Comparison of ENCODE assay signal across 30 cellular contexts in the genomic region with DNA sequence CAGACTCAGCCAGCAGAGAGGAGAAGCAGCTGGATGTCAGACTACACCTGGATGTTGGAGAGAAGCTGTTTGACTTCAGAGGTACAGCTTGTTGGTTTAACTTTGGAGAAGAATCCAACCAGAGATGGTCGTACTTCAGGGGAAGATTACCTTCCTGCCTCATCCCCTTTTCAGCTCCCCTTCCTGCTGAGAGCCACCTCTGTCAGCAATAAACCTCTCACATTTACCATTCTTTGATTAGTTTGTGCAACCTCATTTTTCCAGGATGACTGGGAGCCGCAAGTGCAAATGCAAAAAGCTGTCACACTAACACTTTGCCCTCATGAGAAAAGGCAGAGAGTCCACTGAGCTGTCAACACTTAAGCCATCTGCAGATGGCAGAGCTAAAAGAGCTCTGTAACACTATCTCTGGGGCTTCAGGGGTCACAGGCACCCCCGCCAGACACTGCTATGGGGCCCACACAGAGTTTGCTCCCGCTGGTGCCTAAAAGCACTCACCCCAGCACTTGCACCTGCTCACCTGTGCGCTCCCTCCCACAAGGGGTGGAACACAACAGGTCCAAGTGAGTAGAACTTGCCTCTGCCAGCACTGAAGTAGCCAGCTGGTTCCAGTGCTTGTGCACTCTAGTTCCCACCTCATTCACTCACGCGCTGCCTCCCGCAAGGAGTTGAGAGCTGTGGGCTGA.
"Had no signal": no experiment of that assay in that cellular context is flagged by ENCODE, and none has a peak within 500 bp of the region (broad histone marks: within the 10 kb centered on the region; RNA-seq: fewer than 3 reads in every experiment).

No MANE protein-coding gene starts in this region.

- H3K36me3 ChIP-seq: adrenal gland, cardiac muscle cell, colonic mucosa, esophagus squamous epithelium, gastroesophageal sphincter, WERI-Rb-1 had no signal

- H3K4me1 ChIP-seq: adrenal gland, body of pancreas, colonic mucosa, esophagus squamous epithelium, gastroesophageal sphincter had no signal

- DNase-seq: activated B cell treated with CpG ODN at 0.5 μM for 24 hours; activated CD4-positive, alpha-beta T cell treated with anti-CD3 and anti-CD28 coated beads for 48 hours; activated CD4-positive, alpha-beta T cell treated with anti-CD3 and anti-CD28 coated beads, Interleukin-2, amount 50 U/mL, for 1 hour; activated CD4-positive, alpha-beta T cell treated with anti-CD3 and anti-CD28 coated beads, Interleukin-2, amount 50 U/mL, for 48 hours; activated CD8-positive, alpha-beta memory T cell treated with anti-CD3 and anti-CD28 coated beads for 24 hours; activated CD8-positive, alpha-beta T cell treated with anti-CD3 and anti-CD28 coated beads for 36 hours; activated effector memory CD4-positive, alpha-beta T cell treated with anti-CD3 and anti-CD28 coated beads, Interleukin-2, amount 50 U/mL, for 16 hours; activated naive CD4-positive, alpha-beta T cell treated with anti-CD3 and anti-CD28 coated beads for 36 hours; activated naive CD8-positive, alpha-beta T cell treated with anti-CD3 and anti-CD28 coated beads for 36 hours; activated naive CD8-positive, alpha-beta T cell treated with anti-CD3 and anti-CD28 coated beads, Interleukin-2, amount 50 U/mL, for 24 hours; activated T-cell treated with anti-CD3 and anti-CD28 coated beads, Interleukin-2, amount 50 U/mL, for 48 hours; adrenal gland; amygdala; aorta; body of pancreas; central memory CD4-positive, alpha-beta T cell; cerebellar nuclear complex; colonic mucosa; effector CD8-positive, alpha-beta T cell; esophagus squamous epithelium; foreskin melanocyte; T-helper 17 cell; T1000; WERI-Rb-1 had no signal

- H3K4me3 ChIP-seq: adrenal gland, body of pancreas, cardiac muscle cell, colonic mucosa, esophagus squamous epithelium, gastroesophageal sphincter had no signal

- H3K9me3 ChIP-seq: adrenal gland, body of pancreas, colonic mucosa, esophagus squamous epithelium had no signal

- ATAC-seq: activated CD4-positive, CD25-positive, alpha-beta regulatory T cell treated with anti-CD3 and anti-CD28 coated beads, Interleukin-2, amount 50 U/mL, for 24 hours; activated CD8-positive, alpha-beta T cell treated with anti-CD3 and anti-CD28 coated beads for 36 hours; activated naive CD8-positive, alpha-beta T cell treated with anti-CD3 and anti-CD28 coated beads, Interleukin-2, amount 50 U/mL, for 24 hours; body of pancreas; gastroesophageal sphincter; T-helper 17 cell had no signal

- H3K27me3 ChIP-seq: adrenal gland, cardiac muscle cell, colonic mucosa, esophagus squamous epithelium had no signal

- FAIRE-seq: endometrium, endothelial cell of umbilical vein had no signal

- H3K27ac ChIP-seq: adrenal gland, body of pancreas, cardiac muscle cell, colonic mucosa, epithelial cell of prostate, esophagus squamous epithelium, gastroesophageal sphincter, WERI-Rb-1 had no signal
